Comparison of ENCODE assay signal across 7 cellular contexts in genomic region chr1:172719694-172720138, GRCh38.
A peak's percentile ranks its signal among the peaks of the same experiment; 100 is the strongest.
DNase-seq lines count a peak whose midpoint lies in the region; ATAC-seq and TF ChIP-seq lines count a peak whose summit lies in the region.

No MANE protein-coding gene starts in this region.

- BruUV-seq in PC-9 (replicated peaks; lab: Mats Ljungman, UMichigan): no TSS peak

- H3K4me3 Mint-ChIP-seq in GM23338 (no peak overlapping the region), endothelial cell (ENCODE audit: unreplicated experiment) (no peak overlapping the region)
- peak overlapping the region; percentile 76 for H3K4me3 Mint-ChIP-seq in natural killer cell treated with Interleukin-12 subunit alpha and Interleukin-12 subunit beta and Interleukin-15 and Interleukin-18, amount 100 ng/mL, for 72 hours

- H3K4me1 ChIP-seq in GM23338 (ENCODE audit: insufficient read depth) (peaks cover 3% of the 10 kb centered on the region; the same call in 1 of the 2 replicates), PC-9 (replicated peaks; ENCODE audit: insufficient read depth) (no peaks in the 10 kb centered on the region)

- H3K9me3 ChIP-seq in PC-9 (ENCODE audit: insufficient read depth, low read depth): no peaks in the 10 kb centered on the region

- DNase-seq in DMS153 (lab: John Stamatoyannopoulos, UW): peak; percentile 15
- DNase-seq in GM23338 (ENCODE audit: low spot score): peak; percentile 79
- DNase-seq in PC-9: peak in 1 of 2 experiments; percentile 22
- DNase-seq in endothelial cell (ENCODE audit: low spot score): peak; percentile 41
- no peak for DNase-seq in natural killer cell treated with Interleukin-12 subunit alpha and Interleukin-12 subunit beta and Interleukin-15 and Interleukin-18, amount 100 ng/mL, for 72 hours (ENCODE audit: low spot score)

- H3K27me3 Mint-ChIP-seq in GM23338 (ENCODE audit: insufficient read depth, low read depth, poor library complexity) (peaks cover 2% of the 10 kb centered on the region), endothelial cell (ENCODE audit: unreplicated experiment) (peaks cover 3% of the 10 kb centered on the region)
- H3K27me3 Mint-ChIP-seq in natural killer cell treated with Interleukin-12 subunit alpha and Interleukin-12 subunit beta and Interleukin-15 and Interleukin-18, amount 100 ng/mL, for 72 hours: no peaks in the 10 kb centered on the region

- H3K4me1 Mint-ChIP-seq in GM23338 (peaks cover 13% of the 10 kb centered on the region), endothelial cell (ENCODE audit: unreplicated experiment) (peaks cover 22% of the 10 kb centered on the region)
- peaks cover 50 to 64% of the 10 kb centered on the region in 2 donors for H3K4me1 Mint-ChIP-seq in natural killer cell treated with Interleukin-12 subunit alpha and Interleukin-12 subunit beta and Interleukin-15 and Interleukin-18, amount 100 ng/mL, for 72 hours (ENCODE audit: low read depth in 2 of 2)

- H3K27me3 ChIP-seq in GM23338 (ENCODE audit: insufficient read depth) (no peaks in the 10 kb centered on the region), PC-9 (ENCODE audit: insufficient read depth, low read depth) (no peaks in the 10 kb centered on the region)

- H3K4me3 ChIP-seq in GM23338 (no peak overlapping the region), PC-9 (no peak overlapping the region)

- H3K4me2 ChIP-seq in GM23338 (no peak overlapping the region), PC-9 (no peak overlapping the region)

- peak; percentile 73 to 84 for TF ChIP-seq CTCF in GM23338 (conservative IDR thresholded peaks at IDR 0.05; ENCODE audit: low read depth in 2 of 2)
- peak; percentile 90 for TF ChIP-seq CTCF in PC-9 (conservative IDR thresholded peaks at IDR 0.05)
- TF ChIP-seq CTCF in endothelial cell (IDR thresholded peaks at IDR 0.05; ENCODE audit: unreplicated experiment): peak; percentile 88

- H3F3A ChIP-seq in GM23338 (replicated peaks; ENCODE audit: low read depth) (no peaks in the 10 kb centered on the region), PC-9 (ENCODE audit: insufficient read depth, low read depth) (no peaks in the 10 kb centered on the region)

- CTCF ChIA-PET in PC-9 (lab: Charles Lee): interaction anchor here (0.6 to 1.7 kb wide), 11 partner anchors 81 to 1992 kb away, joined by 3 to 8 read pairs (median 4); partner anchors contain the start of gene SUCO

- H3K36me3 ChIP-seq in GM23338 (ENCODE audit: insufficient read depth) (no peaks in the 10 kb centered on the region), PC-9 (ENCODE audit: low read depth) (no peaks in the 10 kb centered on the region)

- no peaks in the 10 kb centered on the region for H3K9me3 Mint-ChIP-seq in GM23338
- no peaks in the 10 kb centered on the region for H3K9me3 Mint-ChIP-seq in endothelial cell (ENCODE audit: unreplicated experiment)
- peaks cover 4% of the 10 kb centered on the region for H3K9me3 Mint-ChIP-seq in natural killer cell treated with Interleukin-12 subunit alpha and Interleukin-12 subunit beta and Interleukin-15 and Interleukin-18, amount 100 ng/mL, for 72 hours

- no peaks in the 10 kb centered on the region for H3K36me3 Mint-ChIP-seq in GM23338 (ENCODE audit: low read depth)
- H3K36me3 Mint-ChIP-seq in endothelial cell (ENCODE audit: low read depth, unreplicated experiment): no peaks in the 10 kb centered on the region
- peaks cover 5% of the 10 kb centered on the region for H3K36me3 Mint-ChIP-seq in natural killer cell treated with Interleukin-12 subunit alpha and Interleukin-12 subunit beta and Interleukin-15 and Interleukin-18, amount 100 ng/mL, for 72 hours

- H2AFZ ChIP-seq in GM23338: no peak overlapping the region
- no peak overlapping the region; the same call in 1 of the 2 replicates for H2AFZ ChIP-seq in PC-9

- no peak overlapping the region for H3K27ac ChIP-seq in GM23338 (ENCODE audit: low read depth)
- H3K27ac ChIP-seq in PC-9: no peak overlapping the region

- POLR2A ChIA-PET in PC-9 (lab: Charles Lee; ENCODE audit: unreplicated experiment): interaction anchor here (0.7 kb wide), 1 partner anchor 110 kb away, joined by 11 read pairs; no protein-coding TSS in a partner anchor

- intact Hi-C loops in PC-9 (cut with micrococcal nuclease; ENCODE audit: unreplicated experiment): loop anchor here (1.0 to 5.0 kb wide), 7 partner anchors 82 to 917 kb away; no protein-coding TSS in a partner anchor

- H3K79me2 ChIP-seq in GM23338 (replicated peaks; ENCODE audit: insufficient read depth): no peaks in the 10 kb centered on the region
- H3K79me2 ChIP-seq in PC-9 (ENCODE audit: low read depth): no peaks in the 10 kb centered on the region

- ATAC-seq in GM23338 (peak; percentile 86), GM21526 (IDR thresholded peaks at IDR 0.05; ENCODE audit: low FRiP score, unreplicated experiment) (no peak), GM18873 (IDR thresholded peaks at IDR 0.05; ENCODE audit: low FRiP score, unreplicated experiment) (no peak)
- ATAC-seq in natural killer cell treated with Interleukin-12 subunit alpha and Interleukin-12 subunit beta and Interleukin-15 and Interleukin-18, amount 100 ng/mL, for 72 hours: peak; percentile 64 to 71

- H3K9me2 ChIP-seq in GM23338 (ENCODE audit: insufficient read depth) (peaks cover 7% of the 10 kb centered on the region; the same call in 1 of the 2 replicates), PC-9 (ENCODE audit: insufficient read depth) (no peaks in the 10 kb centered on the region)

- H3K27ac Mint-ChIP-seq in GM23338 (peak overlapping the region; percentile 6; the same call in 1 of the 2 replicates), endothelial cell (ENCODE audit: unreplicated experiment) (no peak overlapping the region)
- H3K27ac Mint-ChIP-seq in natural killer cell treated with Interleukin-12 subunit alpha and Interleukin-12 subunit beta and Interleukin-15 and Interleukin-18, amount 100 ng/mL, for 72 hours: peak overlapping the region; percentile 80 to 85

- no peaks in the 10 kb centered on the region for H4K20me1 ChIP-seq in GM23338 (replicated peaks; ENCODE audit: insufficient read depth)
- H4K20me1 ChIP-seq in PC-9 (ENCODE audit: insufficient read depth): no peaks in the 10 kb centered on the region

TF ChIP-seq in GM23338, 12 proteins besides CTCF, POLR2A, EP300 and RAD21 (continues in another document):
- TF ChIP-seq ZNF462 (CRISPR knock-in tag; IDR thresholded peaks at IDR 0.05): no peak

Comparison
In these comparisons a context has a peak if more than half of its experiments do, and no peak if none do; other contexts are left out.
1. ATAC-seq: peak in GM23338 (single experiment) and natural killer cell treated with Interleukin-12 subunit alpha and Interleukin-12 subunit beta and Interleukin-15 and Interleukin-18, amount 100 ng/mL, for 72 hours (2 of 2); none in GM21526 (single experiment) and GM18873 (single experiment).
2. Peak in every context shown above with its lines, with median percentiles within 50 percentile points of each other: CTCF ChIP-seq.